12 cellular contexts compared by ENCODE assay signal in genomic region chr17:80781188-80781577, GRCh38.
DNase-seq lines count a peak whose midpoint lies in the region; ATAC-seq and TF ChIP-seq lines count a peak whose summit lies in the region.
"Had no signal": no experiment of that assay in that cellular context is flagged by ENCODE, and none has a peak within 500 bp of the region (broad histone marks: within the 10 kb centered on the region; RNA-seq: fewer than 3 reads in every experiment).

No MANE protein-coding gene starts in this region.

- peak overlapping the region; percentile 71 for H3K4me3 Mint-ChIP-seq in T-helper 1 cell treated with Interleukin-12 subunit alpha and Interleukin-12 subunit beta and Interleukin-4 antibody, amounts not matched to agents 30 μg/mL and 1 μg/mL, for 36 hours
- H3K4me3 Mint-ChIP-seq in activated naive CD8-positive, alpha-beta T cell treated with anti-CD3 and anti-CD28 coated beads, Interleukin-2, amount 50 U/mL, for 24 hours, result peak overlapping the region; percentile 72

- H3K27me3 ChIP-seq in sigmoid colon, result no peaks in the 10 kb centered on the region
- H3K27me3 ChIP-seq: cardiac muscle cell had no signal

- peak overlapping the region; percentile 94 for H3K27ac Mint-ChIP-seq in T-helper 1 cell treated with Interleukin-12 subunit alpha and Interleukin-12 subunit beta and Interleukin-4 antibody, amounts not matched to agents 30 μg/mL and 1 μg/mL, for 36 hours
- H3K27ac Mint-ChIP-seq in activated naive CD8-positive, alpha-beta T cell treated with anti-CD3 and anti-CD28 coated beads, Interleukin-2, amount 50 U/mL, for 24 hours, result peak overlapping the region; percentile 92

- peaks cover 40% of the 10 kb centered on the region for H3K36me3 Mint-ChIP-seq in T-helper 1 cell treated with Interleukin-12 subunit alpha and Interleukin-12 subunit beta and Interleukin-4 antibody, amounts not matched to agents 30 μg/mL and 1 μg/mL, for 36 hours (ENCODE audit: low read depth)
- H3K36me3 Mint-ChIP-seq in activated naive CD8-positive, alpha-beta T cell treated with anti-CD3 and anti-CD28 coated beads, Interleukin-2, amount 50 U/mL, for 24 hours (ENCODE audit: low read depth), result peaks cover 42% of the 10 kb centered on the region

- intact Hi-C loops in sigmoid colon (cut with DNase I), result no loop called here

- WGBS in sigmoid colon, 2 donors, result 61 to 87% methylated on average over 10 of the region's 10 CpGs

- no peak for TF ChIP-seq EP300 in sigmoid colon (IDR thresholded peaks at IDR 0.05)

- H3K36me3 ChIP-seq in sigmoid colon, result peaks cover 0 to 3% (median 0%) of the 10 kb centered on the region in 4 donors
- H3K36me3 ChIP-seq: cardiac muscle cell had no signal

- peaks cover 0 to 54% (median 36%) of the 10 kb centered on the region in 4 donors for H3K4me1 ChIP-seq in sigmoid colon

- peaks cover 71% of the 10 kb centered on the region for H3K4me1 Mint-ChIP-seq in T-helper 1 cell treated with Interleukin-12 subunit alpha and Interleukin-12 subunit beta and Interleukin-4 antibody, amounts not matched to agents 30 μg/mL and 1 μg/mL, for 36 hours (ENCODE audit: low read depth)
- peaks cover 91% of the 10 kb centered on the region for H3K4me1 Mint-ChIP-seq in activated naive CD8-positive, alpha-beta T cell treated with anti-CD3 and anti-CD28 coated beads, Interleukin-2, amount 50 U/mL, for 24 hours

- no peaks in the 10 kb centered on the region for H3K9me3 Mint-ChIP-seq in T-helper 1 cell treated with Interleukin-12 subunit alpha and Interleukin-12 subunit beta and Interleukin-4 antibody, amounts not matched to agents 30 μg/mL and 1 μg/mL, for 36 hours
- H3K9me3 Mint-ChIP-seq in activated naive CD8-positive, alpha-beta T cell treated with anti-CD3 and anti-CD28 coated beads, Interleukin-2, amount 50 U/mL, for 24 hours, result no peaks in the 10 kb centered on the region

- no peak overlapping the region for H3K4me3 ChIP-seq in sigmoid colon
- H3K4me3 ChIP-seq: cardiac muscle cell had no signal

- no peaks in the 10 kb centered on the region for H3K27me3 Mint-ChIP-seq in T-helper 1 cell treated with Interleukin-12 subunit alpha and Interleukin-12 subunit beta and Interleukin-4 antibody, amounts not matched to agents 30 μg/mL and 1 μg/mL, for 36 hours (ENCODE audit: low read depth)
- H3K27me3 Mint-ChIP-seq in activated naive CD8-positive, alpha-beta T cell treated with anti-CD3 and anti-CD28 coated beads, Interleukin-2, amount 50 U/mL, for 24 hours, result no peaks in the 10 kb centered on the region

- no peak for TF ChIP-seq CTCF in sigmoid colon (IDR thresholded peaks at IDR 0.05)

- peak overlapping the region in 3 of 4 donors; percentile 13 to 79 (median 72) for H3K27ac ChIP-seq in sigmoid colon

- TF ChIP-seq POLR2A in sigmoid colon (IDR thresholded peaks at IDR 0.05), result no peak

- H3K9me3 ChIP-seq in sigmoid colon, result no peaks in the 10 kb centered on the region

- ATAC-seq in activated naive CD8-positive, alpha-beta T cell treated with anti-CD3 and anti-CD28 coated beads, Interleukin-2, amount 50 U/mL, for 24 hours, result no peak
- no peak for ATAC-seq in GM21576 (IDR thresholded peaks at IDR 0.05; ENCODE audit: unreplicated experiment)

- DNase-seq in T-helper 1 cell, result no peak
- peak; percentile 44 to 57 for DNase-seq in NOMO-1 (lab: John Stamatoyannopoulos, UW; ENCODE audit: unreplicated experiment in 2 of 2)
- no peak for DNase-seq in activated naive CD8-positive, alpha-beta T cell treated with anti-CD3 and anti-CD28 coated beads, Interleukin-2, amount 50 U/mL, for 24 hours
- peak; percentile 63 for DNase-seq in sigmoid colon
- DNase-seq in SHP77 (lab: John Stamatoyannopoulos, UW), result no peak
- DNase-seq in dedifferentiated amniotic fluid mesenchymal stem cell (ENCODE audit: extremely low spot score), result no peak
- DNase-seq: 8988T, NCI-H1105 treated with DMSO at 0.1 percent for 48 hours, RPMI8226 had no signal

Comparison
In these comparisons a context has a peak if more than half of its experiments do, and no peak if none do; other contexts are left out.
1. DNase-seq: peak in NOMO-1 (2 of 2) and sigmoid colon (single experiment); none in T-helper 1 cell (0 of 5), activated naive CD8-positive, alpha-beta T cell treated with anti-CD3 and anti-CD28 coated beads, Interleukin-2, amount 50 U/mL, for 24 hours (single experiment), SHP77 (0 of 2) and dedifferentiated amniotic fluid mesenchymal stem cell (single experiment).